ENCODE assay signal across 8 cellular contexts in the genomic region with DNA sequence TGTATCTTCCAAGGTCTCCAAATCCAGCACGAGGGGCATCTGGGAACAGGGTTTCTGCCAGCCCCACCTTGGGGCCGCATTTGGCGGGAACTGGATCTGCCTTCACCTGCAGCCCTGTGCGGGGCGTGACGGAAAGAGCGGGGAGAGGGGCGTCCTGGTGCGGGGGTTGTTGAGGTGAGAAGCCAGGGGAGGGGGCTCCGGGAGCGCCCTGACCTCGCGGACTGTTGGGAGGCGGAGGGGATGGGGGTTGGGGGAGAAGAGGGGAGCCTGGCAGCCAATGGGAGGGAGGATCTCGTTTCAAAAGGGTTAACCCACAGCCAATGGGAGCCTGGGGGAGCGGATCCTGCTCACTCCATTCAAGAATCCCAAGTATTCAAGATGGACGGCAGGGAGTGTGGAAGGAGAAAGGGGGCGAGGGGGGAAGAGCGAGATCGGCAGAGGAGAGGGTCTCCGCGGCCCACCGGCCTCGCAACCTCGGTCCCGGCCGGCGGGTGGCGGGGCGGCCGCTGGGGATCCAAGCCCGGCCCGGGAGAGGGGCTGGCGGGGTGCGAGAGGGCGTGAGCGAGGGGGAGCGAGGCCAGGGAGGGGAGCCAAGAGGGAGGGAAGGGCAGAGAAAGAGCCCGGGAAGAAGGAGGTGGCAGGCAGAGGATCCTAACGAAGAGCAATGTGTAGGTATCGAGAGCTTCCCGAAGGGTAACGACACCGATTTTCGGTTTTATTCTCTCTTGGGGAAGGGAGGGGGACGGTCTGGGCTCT. TPM values are rescaled to one million over a fixed set of nuclear protein-coding genes. Genes with fewer than 3 reads are reported as not detected.
DNase-seq lines count a peak whose midpoint lies in the region; ATAC-seq and TF ChIP-seq lines count a peak whose summit lies in the region.

No MANE protein-coding gene starts in this region.

- H3K79me2 ChIP-seq in fibroblast of lung (ENCODE audit: control insufficient read depth, insufficient read depth, low read length), result peaks cover 34% of the 10 kb centered on the region

- H3K27ac ChIP-seq in VCaP (peak overlapping the region; percentile 55; the same call in 1 of the 2 replicates), fibroblast of lung (ENCODE audit: insufficient read depth, low read length) (peak overlapping the region; percentile 93), mucosa of rectum (ENCODE audit: low read depth in 2 of 2, low read length in 2 of 2) (peak overlapping the region in 1 of 2 donors; percentile 63), upper lobe of right lung (peak overlapping the region; percentile 82)

- H3K4me2 ChIP-seq in fibroblast of lung (ENCODE audit: extremely low read depth, insufficient read depth, low read length), result peak overlapping the region; percentile 99

- H2AFZ ChIP-seq in fibroblast of lung (ENCODE audit: low read length), result peak overlapping the region; percentile 94

- H3K36me3 ChIP-seq in MG63, result peaks cover 2% of the 10 kb centered on the region
- no peaks in the 10 kb centered on the region for H3K36me3 ChIP-seq in fibroblast of lung (ENCODE audit: control insufficient read depth, insufficient read depth, low read length)
- no peaks in the 10 kb centered on the region for H3K36me3 ChIP-seq in mucosa of rectum (ENCODE audit: control insufficient read depth in 2 of 2, insufficient read depth in 2 of 2, low read length in 2 of 2)
- H3K36me3 ChIP-seq in upper lobe of right lung, result no peaks in the 10 kb centered on the region

- TF ChIP-seq CTCF in VCaP (conservative IDR thresholded peaks at IDR 0.05) (no peak), fibroblast of lung (conservative IDR thresholded peaks at IDR 0.05 in 1 of 2, IDR thresholded peaks at IDR 0.05 in 1 of 2; ENCODE audit: low read depth in 1 of 2, low read length in 2 of 2) (no peak), upper lobe of right lung (IDR thresholded peaks at IDR 0.05) (no peak)

- H4K20me1 ChIP-seq in fibroblast of lung (ENCODE audit: control insufficient read depth, extremely low read depth, insufficient read depth, low read length), result no peaks in the 10 kb centered on the region

- H3K9ac ChIP-seq in fibroblast of lung (ENCODE audit: insufficient read depth, low read length), result peak overlapping the region; percentile 86
- H3K9ac ChIP-seq in mucosa of rectum (ENCODE audit: low read depth in 1 of 2, low read length in 2 of 2), result peak overlapping the region; percentile 44 to 60

- DNase-seq in activated CD4-positive, CD25-positive, alpha-beta regulatory T cell treated with anti-CD3 and anti-CD28 coated beads, Interleukin-2, amount 50 U/mL, for 72 hours, result no peak
- DNase-seq in MG63, result peak; percentile 89
- DNase-seq in fibroblast of lung (ENCODE audit: low read depth in 2 of 2), result peak; percentile 84 to 85
- peak; percentile 80 for DNase-seq in upper lobe of right lung

- H3K9me3 ChIP-seq in MG63 (no peaks in the 10 kb centered on the region), fibroblast of lung (ENCODE audit: control insufficient read depth, insufficient read depth, low read depth, low read length) (no peaks in the 10 kb centered on the region), mucosa of rectum (ENCODE audit: control insufficient read depth in 2 of 2, low read length in 2 of 2) (no peaks in the 10 kb centered on the region), upper lobe of right lung (no peaks in the 10 kb centered on the region)

- H3K4me3 ChIP-seq in MG63 (peak overlapping the region; percentile 83), fibroblast of lung (replicated peaks in 1 of 4; ENCODE audit: control extremely low read depth in 1 of 4, insufficient read depth in 1 of 4, low read depth in 3 of 4, low read length in 4 of 4) (peak overlapping the region; percentile 86 to 93 (median 89)), mucosa of rectum (ENCODE audit: low read length in 2 of 2) (peak overlapping the region; percentile 77 to 82), upper lobe of right lung (peak overlapping the region; percentile 83)

- H3K4me1 ChIP-seq in fibroblast of lung (ENCODE audit: control insufficient read depth, extremely low read depth, insufficient read depth, low read length) (peaks cover 12% of the 10 kb centered on the region), mucosa of rectum (ENCODE audit: control insufficient read depth in 2 of 2, insufficient read depth in 2 of 2, low read length in 2 of 2) (peaks cover 5 to 9% of the 10 kb centered on the region in 2 donors), upper lobe of right lung (peaks cover 17% of the 10 kb centered on the region)

- no peaks in the 10 kb centered on the region for H3K27me3 ChIP-seq in MG63
- H3K27me3 ChIP-seq in fibroblast of lung (ENCODE audit: control insufficient read depth, insufficient read depth, low read length), result peaks cover 6% of the 10 kb centered on the region
- peaks cover 15 to 34% of the 10 kb centered on the region in 2 donors for H3K27me3 ChIP-seq in mucosa of rectum (ENCODE audit: control insufficient read depth in 2 of 2, insufficient read depth in 2 of 2, low read length in 2 of 2)
- H3K27me3 ChIP-seq in upper lobe of right lung, result no peaks in the 10 kb centered on the region

- intact Hi-C loops in upper lobe of right lung (cut with DNase I), result no loop called here

- ATAC-seq in activated CD4-positive, CD25-positive, alpha-beta regulatory T cell treated with anti-CD3 and anti-CD28 coated beads, Interleukin-2, amount 50 U/mL, for 24 hours, result peak; percentile 28 to 36
- ATAC-seq in upper lobe of right lung, result peak; percentile 93
- no peak for ATAC-seq in GM19455 (IDR thresholded peaks at IDR 0.05; ENCODE audit: unreplicated experiment)

RNA-seq across cellular contexts. Expression of gene YPEL4, which starts 11.5 kb away (rescaled TPM):
- total RNA-seq in MG63 (2014; rRNA removed; shearing (Covaris generic); ENCODE audit: low replicate concordance), result not detected in 2 replicates
- 1.5 and 2.3 TPM in 2 replicates for total RNA-seq in fibroblast of lung
- 0.10 and 0.59 TPM in 2 replicates for polyA plus RNA-seq in fibroblast of lung
- 0.24 and 0.79 TPM in 2 replicates for polyA plus RNA-seq in fibroblast of lung (2012)
- polyA minus RNA-seq in fibroblast of lung (ENCODE audit: low replicate concordance), result 0.47 TPM in 1 of 2 replicates, not detected in the other
- total RNA-seq in upper lobe of right lung, result 6.9 TPM

RNA-seq across cellular contexts. Expression of gene CLP1, which starts 19.4 kb away (rescaled TPM):
- total RNA-seq in MG63 (2014; rRNA removed; shearing (Covaris generic); ENCODE audit: low replicate concordance), result 16.8 and 27.4 TPM in 2 replicates
- total RNA-seq in fibroblast of lung, result 13.2 and 17.2 TPM in 2 replicates
- polyA plus RNA-seq in fibroblast of lung, result 24.1 and 31.5 TPM in 2 replicates
- 10.7 and 15.2 TPM in 2 replicates for polyA plus RNA-seq in fibroblast of lung (2012)
- 11.3 and 25.0 TPM in 2 replicates for polyA minus RNA-seq in fibroblast of lung (ENCODE audit: low replicate concordance)
- total RNA-seq in upper lobe of right lung, result 11.7 TPM

RNA-seq across cellular contexts. Expression of gene ZDHHC5, which starts 29.7 kb away (rescaled TPM):
- 30.5 and 33.3 TPM in 2 replicates for total RNA-seq in MG63 (2014; rRNA removed; shearing (Covaris generic); ENCODE audit: low replicate concordance)
- 26.7 and 33.9 TPM in 2 replicates for total RNA-seq in fibroblast of lung
- polyA plus RNA-seq in fibroblast of lung, result 58.9 and 69.8 TPM in 2 replicates
- polyA plus RNA-seq in fibroblast of lung (2012), result 40.5 and 46.5 TPM in 2 replicates
- polyA minus RNA-seq in fibroblast of lung (ENCODE audit: low replicate concordance), result 113 and 142 TPM in 2 replicates
- total RNA-seq in upper lobe of right lung, result 79.8 TPM

RNA-seq across cellular contexts. Expression of gene SERPING1, which starts 40.7 kb away (rescaled TPM):
- 0.22 and 0.26 TPM in 2 replicates for total RNA-seq in MG63 (2014; rRNA removed; shearing (Covaris generic); ENCODE audit: low replicate concordance)
- total RNA-seq in fibroblast of lung (17.2 and 20.0 TPM in 2 replicates), upper lobe of right lung (490 TPM)
- 35.8 and 117 TPM in 2 replicates for polyA plus RNA-seq in fibroblast of lung
- polyA plus RNA-seq in fibroblast of lung (2012), result 50.5 and 196 TPM in 2 replicates
- polyA minus RNA-seq in fibroblast of lung (ENCODE audit: low replicate concordance), result 25.9 and 211 TPM in 2 replicates
